Comparison of ENCODE assay signal across 1 cellular context in the genomic region with DNA sequence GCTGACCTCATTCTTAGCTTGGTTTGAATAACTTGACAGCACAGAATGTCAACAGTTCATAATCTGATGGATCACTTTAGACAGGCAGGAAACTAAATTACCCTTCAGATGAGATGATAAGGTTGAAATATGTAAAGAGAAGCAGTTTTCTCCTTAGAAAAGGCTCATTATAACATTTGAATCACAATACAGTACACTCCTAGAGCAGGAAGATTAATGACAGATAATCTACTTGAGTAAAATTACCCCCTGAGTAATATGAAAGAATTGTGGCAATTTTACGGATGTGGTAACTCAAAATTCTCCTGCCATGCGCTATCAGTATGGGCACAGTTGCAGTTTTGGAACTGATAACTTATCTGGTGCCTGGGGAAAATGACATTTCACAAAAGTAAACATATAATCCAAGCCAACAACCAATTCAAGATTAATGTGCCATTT.
TF ChIP-seq lines count a peak whose summit lies in the region.

No MANE protein-coding gene starts in this region.

TF ChIP-seq in SK-N-SH treated with all-trans-retinoic acid at 6 μM for 48 hours, 23 proteins besides CTCF, POLR2A, EP300 and RAD21 (continued from another document):
- TF ChIP-seq, protein P1, sequence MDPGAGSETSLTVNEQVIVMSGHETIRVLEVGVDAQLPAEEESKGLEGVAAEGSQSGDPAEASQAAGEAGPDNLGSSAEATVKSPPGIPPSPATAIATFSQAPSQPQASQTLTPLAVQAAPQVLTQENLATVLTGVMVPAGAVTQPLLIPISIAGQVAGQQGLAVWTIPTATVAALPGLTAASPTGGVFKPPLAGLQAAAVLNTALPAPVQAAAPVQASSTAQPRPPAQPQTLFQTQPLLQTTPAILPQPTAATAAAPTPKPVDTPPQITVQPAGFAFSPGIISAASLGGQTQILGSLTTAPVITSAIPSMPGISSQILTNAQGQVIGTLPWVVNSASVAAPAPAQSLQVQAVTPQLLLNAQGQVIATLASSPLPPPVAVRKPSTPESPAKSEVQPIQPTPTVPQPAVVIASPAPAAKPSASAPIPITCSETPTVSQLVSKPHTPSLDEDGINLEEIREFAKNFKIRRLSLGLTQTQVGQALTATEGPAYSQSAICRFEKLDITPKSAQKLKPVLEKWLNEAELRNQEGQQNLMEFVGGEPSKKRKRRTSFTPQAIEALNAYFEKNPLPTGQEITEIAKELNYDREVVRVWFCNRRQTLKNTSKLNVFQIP (CRISPR knock-in tag; IDR thresholded peaks at IDR 0.05; ENCODE audit: borderline replicate concordance, low read depth): no peak
- TF ChIP-seq ZNF8 (CRISPR knock-in tag; IDR thresholded peaks at IDR 0.05) (peak; percentile 70; the same call in 1 of the 2 replicates), ZNF70 (CRISPR knock-in tag; IDR thresholded peaks at IDR 0.05) (no peak), TCF4 (CRISPR knock-in tag; IDR thresholded peaks at IDR 0.05; ENCODE audit: borderline replicate concordance) (no peak)
